1 cellular context compared by ENCODE assay signal in the genomic region with DNA sequence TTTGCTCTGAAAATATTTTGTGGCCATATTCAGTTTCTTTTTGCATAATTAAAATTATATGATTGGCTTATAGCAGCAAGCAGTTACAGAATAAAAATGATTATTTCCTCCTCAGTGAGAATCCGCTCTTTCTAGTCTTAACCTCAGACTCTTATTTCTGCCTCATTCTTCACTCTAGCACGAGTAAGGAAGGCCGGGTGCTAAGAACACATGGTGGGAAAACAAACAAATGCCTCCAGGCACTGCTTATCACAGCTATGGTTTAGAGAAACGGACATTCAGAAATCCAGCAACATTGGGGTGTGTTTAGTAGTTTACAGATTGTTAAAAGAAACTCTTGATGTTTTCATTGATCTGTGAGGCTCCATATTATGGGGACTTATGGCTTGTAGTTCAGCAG.
TF ChIP-seq lines count a peak whose summit lies in the region.

No MANE protein-coding gene starts in this region.

TF ChIP-seq in K562, 482 proteins besides CTCF, POLR2A, EP300 and RAD21 (continued from another document):
- TF ChIP-seq, protein P1, sequence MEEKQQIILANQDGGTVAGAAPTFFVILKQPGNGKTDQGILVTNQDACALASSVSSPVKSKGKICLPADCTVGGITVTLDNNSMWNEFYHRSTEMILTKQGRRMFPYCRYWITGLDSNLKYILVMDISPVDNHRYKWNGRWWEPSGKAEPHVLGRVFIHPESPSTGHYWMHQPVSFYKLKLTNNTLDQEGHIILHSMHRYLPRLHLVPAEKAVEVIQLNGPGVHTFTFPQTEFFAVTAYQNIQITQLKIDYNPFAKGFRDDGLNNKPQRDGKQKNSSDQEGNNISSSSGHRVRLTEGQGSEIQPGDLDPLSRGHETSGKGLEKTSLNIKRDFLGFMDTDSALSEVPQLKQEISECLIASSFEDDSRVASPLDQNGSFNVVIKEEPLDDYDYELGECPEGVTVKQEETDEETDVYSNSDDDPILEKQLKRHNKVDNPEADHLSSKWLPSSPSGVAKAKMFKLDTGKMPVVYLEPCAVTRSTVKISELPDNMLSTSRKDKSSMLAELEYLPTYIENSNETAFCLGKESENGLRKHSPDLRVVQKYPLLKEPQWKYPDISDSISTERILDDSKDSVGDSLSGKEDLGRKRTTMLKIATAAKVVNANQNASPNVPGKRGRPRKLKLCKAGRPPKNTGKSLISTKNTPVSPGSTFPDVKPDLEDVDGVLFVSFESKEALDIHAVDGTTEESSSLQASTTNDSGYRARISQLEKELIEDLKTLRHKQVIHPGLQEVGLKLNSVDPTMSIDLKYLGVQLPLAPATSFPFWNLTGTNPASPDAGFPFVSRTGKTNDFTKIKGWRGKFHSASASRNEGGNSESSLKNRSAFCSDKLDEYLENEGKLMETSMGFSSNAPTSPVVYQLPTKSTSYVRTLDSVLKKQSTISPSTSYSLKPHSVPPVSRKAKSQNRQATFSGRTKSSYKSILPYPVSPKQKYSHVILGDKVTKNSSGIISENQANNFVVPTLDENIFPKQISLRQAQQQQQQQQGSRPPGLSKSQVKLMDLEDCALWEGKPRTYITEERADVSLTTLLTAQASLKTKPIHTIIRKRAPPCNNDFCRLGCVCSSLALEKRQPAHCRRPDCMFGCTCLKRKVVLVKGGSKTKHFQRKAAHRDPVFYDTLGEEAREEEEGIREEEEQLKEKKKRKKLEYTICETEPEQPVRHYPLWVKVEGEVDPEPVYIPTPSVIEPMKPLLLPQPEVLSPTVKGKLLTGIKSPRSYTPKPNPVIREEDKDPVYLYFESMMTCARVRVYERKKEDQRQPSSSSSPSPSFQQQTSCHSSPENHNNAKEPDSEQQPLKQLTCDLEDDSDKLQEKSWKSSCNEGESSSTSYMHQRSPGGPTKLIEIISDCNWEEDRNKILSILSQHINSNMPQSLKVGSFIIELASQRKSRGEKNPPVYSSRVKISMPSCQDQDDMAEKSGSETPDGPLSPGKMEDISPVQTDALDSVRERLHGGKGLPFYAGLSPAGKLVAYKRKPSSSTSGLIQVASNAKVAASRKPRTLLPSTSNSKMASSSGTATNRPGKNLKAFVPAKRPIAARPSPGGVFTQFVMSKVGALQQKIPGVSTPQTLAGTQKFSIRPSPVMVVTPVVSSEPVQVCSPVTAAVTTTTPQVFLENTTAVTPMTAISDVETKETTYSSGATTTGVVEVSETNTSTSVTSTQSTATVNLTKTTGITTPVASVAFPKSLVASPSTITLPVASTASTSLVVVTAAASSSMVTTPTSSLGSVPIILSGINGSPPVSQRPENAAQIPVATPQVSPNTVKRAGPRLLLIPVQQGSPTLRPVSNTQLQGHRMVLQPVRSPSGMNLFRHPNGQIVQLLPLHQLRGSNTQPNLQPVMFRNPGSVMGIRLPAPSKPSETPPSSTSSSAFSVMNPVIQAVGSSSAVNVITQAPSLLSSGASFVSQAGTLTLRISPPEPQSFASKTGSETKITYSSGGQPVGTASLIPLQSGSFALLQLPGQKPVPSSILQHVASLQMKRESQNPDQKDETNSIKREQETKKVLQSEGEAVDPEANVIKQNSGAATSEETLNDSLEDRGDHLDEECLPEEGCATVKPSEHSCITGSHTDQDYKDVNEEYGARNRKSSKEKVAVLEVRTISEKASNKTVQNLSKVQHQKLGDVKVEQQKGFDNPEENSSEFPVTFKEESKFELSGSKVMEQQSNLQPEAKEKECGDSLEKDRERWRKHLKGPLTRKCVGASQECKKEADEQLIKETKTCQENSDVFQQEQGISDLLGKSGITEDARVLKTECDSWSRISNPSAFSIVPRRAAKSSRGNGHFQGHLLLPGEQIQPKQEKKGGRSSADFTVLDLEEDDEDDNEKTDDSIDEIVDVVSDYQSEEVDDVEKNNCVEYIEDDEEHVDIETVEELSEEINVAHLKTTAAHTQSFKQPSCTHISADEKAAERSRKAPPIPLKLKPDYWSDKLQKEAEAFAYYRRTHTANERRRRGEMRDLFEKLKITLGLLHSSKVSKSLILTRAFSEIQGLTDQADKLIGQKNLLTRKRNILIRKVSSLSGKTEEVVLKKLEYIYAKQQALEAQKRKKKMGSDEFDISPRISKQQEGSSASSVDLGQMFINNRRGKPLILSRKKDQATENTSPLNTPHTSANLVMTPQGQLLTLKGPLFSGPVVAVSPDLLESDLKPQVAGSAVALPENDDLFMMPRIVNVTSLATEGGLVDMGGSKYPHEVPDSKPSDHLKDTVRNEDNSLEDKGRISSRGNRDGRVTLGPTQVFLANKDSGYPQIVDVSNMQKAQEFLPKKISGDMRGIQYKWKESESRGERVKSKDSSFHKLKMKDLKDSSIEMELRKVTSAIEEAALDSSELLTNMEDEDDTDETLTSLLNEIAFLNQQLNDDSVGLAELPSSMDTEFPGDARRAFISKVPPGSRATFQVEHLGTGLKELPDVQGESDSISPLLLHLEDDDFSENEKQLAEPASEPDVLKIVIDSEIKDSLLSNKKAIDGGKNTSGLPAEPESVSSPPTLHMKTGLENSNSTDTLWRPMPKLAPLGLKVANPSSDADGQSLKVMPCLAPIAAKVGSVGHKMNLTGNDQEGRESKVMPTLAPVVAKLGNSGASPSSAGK (IDR thresholded peaks at IDR 0.05), result 0 out of 2 replicates have a peak, but pooled peaks have one; percentile 20
TF ChIP-seq in K562: peak in this region for 2.
